Comparison of ENCODE assay signal across 8 cellular contexts in genomic region chr2:152098798-152099654, GRCh38. TPM values are rescaled to one million over a fixed set of nuclear protein-coding genes. Genes with fewer than 3 reads are reported as not detected.
A peak's percentile ranks its signal among the peaks of the same experiment; 100 is the strongest.
DNase-seq lines count a peak whose midpoint lies in the region; ATAC-seq and TF ChIP-seq lines count a peak whose summit lies in the region.

Gene CACNB4 (minus strand): TSS chr2:152099044.

- H3K4me1 ChIP-seq in BLaER1 (peaks cover 15% of the 10 kb centered on the region), ascending aorta (peaks cover 3 to 7% of the 10 kb centered on the region in 2 donors), iPS-15b (ENCODE audit: control insufficient read depth, insufficient read depth, low read length) (peaks cover 4% of the 10 kb centered on the region), skeletal muscle tissue (ENCODE audit: control insufficient read depth in 3 of 3, insufficient read depth in 3 of 3, low read length in 3 of 3) (peaks cover 7 to 19% (median 17%) of the 10 kb centered on the region in 3 donors)

- H3K27me3 ChIP-seq in BLaER1, result peaks cover 58% of the 10 kb centered on the region
- no peaks in the 10 kb centered on the region for H3K27me3 ChIP-seq in ascending aorta
- peaks cover 53% of the 10 kb centered on the region for H3K27me3 ChIP-seq in iPS-15b (ENCODE audit: control insufficient read depth, insufficient read depth, low read length)
- peaks cover 3 to 38% (median 29%) of the 10 kb centered on the region in 3 donors for H3K27me3 ChIP-seq in skeletal muscle tissue (ENCODE audit: control insufficient read depth in 3 of 3, insufficient read depth in 3 of 3, low read length in 3 of 3)

- intact Hi-C loops in ascending aorta (cut with DNase I), result loop anchor here (2.0 kb wide), 1 partner anchor 62 kb away; no protein-coding TSS in a partner anchor

- ATAC-seq in GM19043 (IDR thresholded peaks at IDR 0.05; ENCODE audit: low read depth, unreplicated experiment) (peak; percentile 36), HG02970 (IDR thresholded peaks at IDR 0.05; ENCODE audit: low FRiP score, unreplicated experiment) (no peak), GM18867 (IDR thresholded peaks at IDR 0.05; ENCODE audit: unreplicated experiment) (no peak)

- H3K36me3 ChIP-seq in BLaER1, result no peaks in the 10 kb centered on the region
- no peaks in the 10 kb centered on the region for H3K36me3 ChIP-seq in ascending aorta
- H3K36me3 ChIP-seq in iPS-15b (ENCODE audit: control insufficient read depth, insufficient read depth, low read length), result no peaks in the 10 kb centered on the region
- H3K36me3 ChIP-seq in skeletal muscle tissue (ENCODE audit: control insufficient read depth in 3 of 3, insufficient read depth in 3 of 3, low read length in 3 of 3), result no peaks in the 10 kb centered on the region

- no peak within 1 kb of the TSS for H3K27ac ChIP-seq in BLaER1
- peak within 1 kb of the TSS; percentile 34 to 61 for H3K27ac ChIP-seq in ascending aorta
- no peak within 1 kb of the TSS for H3K27ac ChIP-seq in skeletal muscle tissue (ENCODE audit: low read depth, low read length)

- H3K9ac ChIP-seq in BLaER1, result peak within 1 kb of the TSS; percentile 43; the same call in 1 of the 2 replicates
- H3K9ac ChIP-seq in iPS-15b (ENCODE audit: low read depth, low read length), result peak within 1 kb of the TSS; percentile 38
- peak within 1 kb of the TSS; percentile 20 to 51 (median 30) for H3K9ac ChIP-seq in skeletal muscle tissue (ENCODE audit: low read depth in 1 of 3, low read length in 3 of 3)

- H3K4me2 ChIP-seq in BLaER1, result peak within 1 kb of the TSS; percentile 96

- H3K9me3 ChIP-seq in BLaER1 (no peaks in the 10 kb centered on the region), ascending aorta (no peaks in the 10 kb centered on the region), iPS-15b (ENCODE audit: control insufficient read depth, insufficient read depth, low read length) (no peaks in the 10 kb centered on the region), skeletal muscle tissue (ENCODE audit: control insufficient read depth in 3 of 3, low read length in 3 of 3) (no peaks in the 10 kb centered on the region)

- TF ChIP-seq CTCF in ascending aorta (IDR thresholded peaks at IDR 0.05), result no peak

- H4K20me1 ChIP-seq in BLaER1, result peaks cover 6% of the 10 kb centered on the region; the same call in 1 of the 2 replicates

- DNase-seq in MV-4-11 (lab: John Stamatoyannopoulos, UW), result peak; percentile 14
- DNase-seq in ascending aorta (ENCODE audit: low spot score in 2 of 2), result peak in 1 of 2 donors; percentile 63

- H3K4me3 ChIP-seq in BLaER1 (peak within 1 kb of the TSS; percentile 72), ascending aorta (peak within 1 kb of the TSS; percentile 63 to 83), iPS-15b (ENCODE audit: low read depth, low read length) (peak within 1 kb of the TSS; percentile 56), skeletal muscle tissue (ENCODE audit: low read length in 3 of 3) (peak within 1 kb of the TSS; percentile 62 to 74 (median 70))

RNA-seq across cellular contexts. Expression of gene CACNB4, which starts in this region (rescaled TPM):
- total RNA-seq in ascending aorta, result 3.7 TPM
- total RNA-seq in skeletal muscle tissue, result 7.8 TPM

Comparison
In these comparisons a context has a peak if more than half of its experiments do, and no peak if none do; other contexts are left out.
1. H3K27ac ChIP-seq: peak in ascending aorta (2 of 2); none in BLaER1 (single experiment) and skeletal muscle tissue (single experiment).
2. Peak in every context shown above with its lines, with median percentiles within 50 percentile points of each other: H3K4me3 ChIP-seq and H3K9ac ChIP-seq.